ENCODE assay signal across 30 cellular contexts in genomic region chr1:234696986-234697385, GRCh38.
DNase-seq lines count a peak whose midpoint lies in the region; ATAC-seq and TF ChIP-seq lines count a peak whose summit lies in the region.
"Had no signal": no experiment of that assay in that cellular context is flagged by ENCODE, and none has a peak within 500 bp of the region (broad histone marks: within the 10 kb centered on the region; RNA-seq: fewer than 3 reads in every experiment).

No MANE protein-coding gene starts in this region.

- ATAC-seq in left ventricle myocardium superior: no peak
- ATAC-seq: activated CD8-positive, alpha-beta memory T cell treated with anti-CD3 and anti-CD28 coated beads, Interleukin-2, amount 10 ng/mL, durations not matched to agents 7 days and 5 days; activated T-cell treated with anti-CD3 and anti-CD28 coated beads, Interleukin-2, amount 50 U/mL, for 4 hours; heart left ventricle; HepG2; naive thymus-derived CD8-positive, alpha-beta T cell; PC-3; right lobe of liver; Right ventricle myocardium inferior had no signal

- DNase-seq in GM12865 (ENCODE audit: low read depth): peak; percentile 34
- DNase-seq in amniotic epithelial cell (ENCODE audit: low read depth): peak; percentile 92
- peak; percentile 87 for DNase-seq in fibroblast of peridontal ligament (ENCODE audit: extremely low read depth)
- DNase-seq in left ventricle myocardium superior: no peak
- no peak for DNase-seq in NCI-H2029 (lab: John Stamatoyannopoulos, UW)
- no peak for DNase-seq in HEK293T (ENCODE audit: extremely low spot score)
- DNase-seq in NCI-H1417 treated with DMSO at 0.1 percent for 48 hours (lab: John Stamatoyannopoulos, UW): no peak
- DNase-seq: activated CD4-positive, alpha-beta T cell treated with anti-CD3 and anti-CD28 coated beads, Interleukin-2, amount 50 U/mL, for 4 hours; activated CD4-positive, CD25-positive, alpha-beta regulatory T cell; activated CD8-positive, alpha-beta memory T cell treated with anti-CD3 and anti-CD28 coated beads, Interleukin-2, amount 10 ng/mL, durations not matched to agents 7 days and 5 days; activated T-cell treated with anti-CD3 and anti-CD28 coated beads, Interleukin-2, amount 50 U/mL, for 4 hours; Caco-2; effector CD4-positive, alpha-beta T cell; foreskin melanocyte; heart left ventricle; Karpas-422; kidney; midbrain; naive thymus-derived CD8-positive, alpha-beta T cell; NCI-H2081; NCI-H526; nucleus accumbens; PC-3; right lobe of liver; SK-N-SH; stimulated activated CD4-positive, alpha-beta T cell treated with anti-CD3 and anti-CD28 coated beads, Interleukin-4, amount 100 ng/mL, for 1 hour had no signal

- H3K4me3 ChIP-seq in GM12865 (ENCODE audit: low read depth, low read length): no peak overlapping the region
- H3K4me3 ChIP-seq: heart left ventricle, prostate gland, right lobe of liver, tibial nerve had no signal

- intact Hi-C loops in left ventricle myocardium superior (cut with micrococcal nuclease): no loop called here

- no peak for TF ChIP-seq CTCF in GM12865 (IDR thresholded peaks at IDR 0.05; ENCODE audit: insufficient read depth, low read depth, low read length, missing control alignments)

- POLR2A ChIA-PET in HEK293T (lab: Yijun Ruan, JAX): interaction anchor here (1.6 to 1.8 kb wide), 2 partner anchors 84 to 86 kb away, joined by 6 to 9 read pairs; no protein-coding TSS in a partner anchor

- CTCF ChIA-PET in HEK293T (lab: Yijun Ruan, JAX): interaction anchor here (0.6 to 0.7 kb wide), 3 partner anchors 13 to 31 kb away, joined by 3 read pairs; no protein-coding TSS in a partner anchor

TF ChIP-seq in HEK293T, 16 proteins besides CTCF, POLR2A, EP300 and RAD21:
- TF ChIP-seq TARDBP (IDR thresholded peaks at IDR 0.05) (no peak), LEF1 (IDR thresholded peaks at IDR 0.05; ENCODE audit: borderline replicate concordance) (no peak), NFRKB (IDR thresholded peaks at IDR 0.05) (no peak), FOXK2 (IDR thresholded peaks at IDR 0.05) (no peak), BHLHE40 (IDR thresholded peaks at IDR 0.05; ENCODE audit: borderline replicate concordance) (no peak), FOXA1 (IDR thresholded peaks at IDR 0.05) (no peak), L3MBTL2 (conservative IDR thresholded peaks at IDR 0.05) (no peak), FOXM1 (IDR thresholded peaks at IDR 0.05; ENCODE audit: borderline replicate concordance) (no peak), ELF4 (IDR thresholded peaks at IDR 0.05) (no peak), PKNOX1 (IDR thresholded peaks at IDR 0.05) (no peak), SUZ12 (IDR thresholded peaks at IDR 0.05) (no peak), ZNF384 (IDR thresholded peaks at IDR 0.05) (no peak), ARNT (IDR thresholded peaks at IDR 0.05) (no peak)

Comparison
In these comparisons a context has a peak if more than half of its experiments do, and no peak if none do; other contexts are left out.
1. DNase-seq: peak in GM12865 (single experiment), amniotic epithelial cell (single experiment) and fibroblast of peridontal ligament (single experiment); none in left ventricle myocardium superior (single experiment), NCI-H2029 (single experiment), HEK293T (single experiment) and NCI-H1417 treated with DMSO at 0.1 percent for 48 hours (single experiment).